In the genomic region with DNA sequence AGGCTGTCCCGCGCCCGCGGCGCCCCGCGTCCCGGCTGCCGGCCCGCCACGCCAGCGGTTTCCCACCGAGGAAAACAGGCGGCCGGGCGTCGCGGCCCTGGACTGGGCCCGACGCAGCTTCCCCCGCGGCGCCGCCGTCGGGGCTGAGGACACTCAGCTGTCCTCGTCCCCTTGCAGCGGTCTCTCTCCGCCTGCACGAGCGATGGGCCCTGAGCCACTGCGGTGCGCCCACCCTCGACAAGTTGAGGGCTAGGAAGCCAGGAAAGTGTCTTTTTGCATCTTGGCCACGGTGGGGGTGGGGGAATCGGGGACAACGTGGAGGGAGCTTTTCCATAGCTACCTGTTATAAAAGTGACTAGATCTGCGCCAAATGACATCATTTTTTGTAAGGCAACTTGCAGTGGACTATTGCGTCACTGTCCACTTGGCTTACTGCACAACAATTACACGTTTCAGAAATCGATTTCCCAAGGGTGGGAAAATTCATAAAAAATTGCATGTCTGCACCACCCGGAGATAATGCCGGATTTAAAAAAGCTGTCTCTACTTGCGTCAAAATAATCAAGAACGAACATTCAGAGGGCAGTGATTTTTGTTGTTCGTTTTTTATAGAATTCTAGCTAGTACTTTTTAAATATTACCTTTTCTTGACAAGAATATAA, we compare ENCODE assay signal across 8 cellular contexts. TPM values are rescaled to one million over a fixed set of nuclear protein-coding genes. Genes with fewer than 3 reads are reported as not detected.
DNase-seq lines count a peak whose midpoint lies in the region; ATAC-seq and TF ChIP-seq lines count a peak whose summit lies in the region.

No MANE protein-coding gene starts in this region.

- no peak for TF ChIP-seq CTCF in WI38 (IDR thresholded peaks at IDR 0.05; ENCODE audit: low read depth, low read length)
- no peak for TF ChIP-seq CTCF in fibroblast of pulmonary artery (IDR thresholded peaks at IDR 0.05; ENCODE audit: low read length, missing control alignments)
- no peak for TF ChIP-seq CTCF in omental fat pad (IDR thresholded peaks at IDR 0.05)

- H3K4me3 ChIP-seq in Jurkat, Clone E6-1 (ENCODE audit: low read length), result peak overlapping the region; percentile 56
- H3K4me3 ChIP-seq in WI38 (ENCODE audit: low read depth, low read length) (peak overlapping the region; percentile 68), fibroblast of pulmonary artery (replicated peaks; ENCODE audit: low read depth, low read length) (peak overlapping the region; percentile 65)

- DNase-seq in NCI-H146 (lab: John Stamatoyannopoulos, UW) (peak; percentile 69), NCI-H146 treated with DMSO at 0.1 percent for 48 hours (lab: John Stamatoyannopoulos, UW; ENCODE audit: unreplicated experiment) (no peak), fibroblast of pulmonary artery (ENCODE audit: low read depth) (peak; percentile 86), omental fat pad (ENCODE audit: low spot score) (no peak)
- DNase-seq in Jurkat, Clone E6-1 (ENCODE audit: low read depth, low spot score), result peak; percentile 12

- ATAC-seq in GM21529 (IDR thresholded peaks at IDR 0.05; ENCODE audit: unreplicated experiment), result peak; percentile 31
- ATAC-seq in omental fat pad (ENCODE audit: low FRiP score), result peak; percentile 15
- ATAC-seq in GM21737 (IDR thresholded peaks at IDR 0.05; ENCODE audit: unreplicated experiment), result no peak

RNA-seq across cellular contexts. Expression of gene KLHL15, which starts 1.1 kb away (rescaled TPM):
- polyA plus RNA-seq in Jurkat, Clone E6-1 (2012; ENCODE audit: insufficient read depth, insufficient read length), result 5.4 TPM
- 10 to 100 TPM in 3 of 4 donors, 1 to 10 TPM in 1; 7.7 to 56.9 (median 16.0) TPM for total RNA-seq in omental fat pad

RNA-seq across cellular contexts. Expression of gene EIF2S3, which starts 28.9 kb away (rescaled TPM):
- 158 TPM for polyA plus RNA-seq in Jurkat, Clone E6-1 (2012; ENCODE audit: insufficient read depth, insufficient read length)
- 100 to 1,000 TPM in 2 of 4 donors, 10 to 100 TPM in 2; 75.2 to 154 (median 108) TPM for total RNA-seq in omental fat pad

Comparison
In these comparisons a context has a peak if more than half of its experiments do, and no peak if none do; other contexts are left out.
1. DNase-seq: peak in NCI-H146 (single experiment), Jurkat, Clone E6-1 (single experiment) and fibroblast of pulmonary artery (single experiment); none in NCI-H146 treated with DMSO at 0.1 percent for 48 hours (single experiment) and omental fat pad (single experiment).
2. Peak in every context shown above with its lines, with median percentiles within 50 percentile points of each other: H3K4me3 ChIP-seq.